In genomic region chr5:112976432-112977309, GRCh38 we compare ENCODE assay signal across 8 cellular contexts.
DNase-seq lines count a peak whose midpoint lies in the region; ATAC-seq and FAIRE-seq lines count a peak whose summit lies in the region.

TSS of gene DCP2 (plus strand) at chr5:112976798. CDS start at chr5:112976934, 136 bp downstream.

- no peaks in the 10 kb centered on the region for H3K9me3 Mint-ChIP-seq in effector memory CD8-positive, alpha-beta T cell

- peak within 1 kb of the TSS; percentile 95 to 98 for H3K27ac Mint-ChIP-seq in effector memory CD8-positive, alpha-beta T cell

- H3K4me1 Mint-ChIP-seq in effector memory CD8-positive, alpha-beta T cell (ENCODE audit: low read depth in 2 of 2), result peaks cover 27 to 47% of the 10 kb centered on the region in 2 donors

- no peaks in the 10 kb centered on the region for H3K27me3 Mint-ChIP-seq in effector memory CD8-positive, alpha-beta T cell

- peak within 1 kb of the TSS; percentile 98 to 100 for H3K4me3 Mint-ChIP-seq in effector memory CD8-positive, alpha-beta T cell

- DNase-seq in COLO829 (ENCODE audit: low spot score), result peak; percentile 96
- DNase-seq in HTR-8/SVneo (ENCODE audit: insufficient read length, low spot score), result peak; percentile 98
- DNase-seq in NOMO-1 treated with dmso at 0.1 percent for 144 hours (lab: John Stamatoyannopoulos, UW; ENCODE audit: unreplicated experiment), result peak; percentile 96
- DNase-seq in activated CD8-positive, alpha-beta memory T cell treated with anti-CD3 and anti-CD28 coated beads for 48 hours (ENCODE audit: low read depth in 2 of 3, low spot score in 2 of 3), result peak; percentile 70 to 90 (median 75)
- peak; percentile 96 to 97 (median 96) for DNase-seq in effector memory CD8-positive, alpha-beta T cell
- DNase-seq in medulla oblongata (ENCODE audit: extremely low spot score), result peak; percentile 99
- peak; percentile 86 for DNase-seq in stimulated activated CD8-positive, alpha-beta memory T cell treated with anti-CD3 and anti-CD28 coated beads, Interleukin-12 subunit alpha, Interleukin-12 subunit beta, amount 100 ng/mL, for 1 hour (ENCODE audit: low read depth)

- H3K36me3 Mint-ChIP-seq in effector memory CD8-positive, alpha-beta T cell (ENCODE audit: insufficient read depth), result peaks cover 31% of the 10 kb centered on the region

- peak; percentile 96 for FAIRE-seq in HTR-8/SVneo (lab: Jason Lieb, UNC)

- ATAC-seq in GM21367 (IDR thresholded peaks at IDR 0.05; ENCODE audit: unreplicated experiment), result peak; percentile 98
- ATAC-seq in effector memory CD8-positive, alpha-beta T cell (replicated peaks), result peak; percentile 95

Comparison
In these comparisons a context has a peak if more than half of its experiments do, and no peak if none do; other contexts are left out.
1. Peak in every context shown above with its lines: DNase-seq and ATAC-seq.